ENCODE assay signal across 1 cellular context in genomic region chr19:48866692-48867091, GRCh38.
TF ChIP-seq lines count a peak whose summit lies in the region.

No MANE protein-coding gene starts in this region.

TF ChIP-seq in K562, 482 proteins besides CTCF, POLR2A, EP300 and RAD21:
- peak; percentile 8 for TF ChIP-seq KDM5B (IDR thresholded peaks at IDR 0.05; ENCODE audit: insufficient replicate concordance, low read depth, low read length)
- TF ChIP-seq ERF (CRISPR knock-in tag; IDR thresholded peaks at IDR 0.05): no peak
- 0 out of 2 replicates have a peak, but pooled peaks have one; percentile 5 for TF ChIP-seq ZBTB7A (IDR thresholded peaks at IDR 0.05; ENCODE audit: borderline replicate concordance, control insufficient read depth, low read depth, low read length)
TF ChIP-seq in K562: peak in this region for 2.
